ENCODE assay signal across 2 cellular contexts in the genomic region with DNA sequence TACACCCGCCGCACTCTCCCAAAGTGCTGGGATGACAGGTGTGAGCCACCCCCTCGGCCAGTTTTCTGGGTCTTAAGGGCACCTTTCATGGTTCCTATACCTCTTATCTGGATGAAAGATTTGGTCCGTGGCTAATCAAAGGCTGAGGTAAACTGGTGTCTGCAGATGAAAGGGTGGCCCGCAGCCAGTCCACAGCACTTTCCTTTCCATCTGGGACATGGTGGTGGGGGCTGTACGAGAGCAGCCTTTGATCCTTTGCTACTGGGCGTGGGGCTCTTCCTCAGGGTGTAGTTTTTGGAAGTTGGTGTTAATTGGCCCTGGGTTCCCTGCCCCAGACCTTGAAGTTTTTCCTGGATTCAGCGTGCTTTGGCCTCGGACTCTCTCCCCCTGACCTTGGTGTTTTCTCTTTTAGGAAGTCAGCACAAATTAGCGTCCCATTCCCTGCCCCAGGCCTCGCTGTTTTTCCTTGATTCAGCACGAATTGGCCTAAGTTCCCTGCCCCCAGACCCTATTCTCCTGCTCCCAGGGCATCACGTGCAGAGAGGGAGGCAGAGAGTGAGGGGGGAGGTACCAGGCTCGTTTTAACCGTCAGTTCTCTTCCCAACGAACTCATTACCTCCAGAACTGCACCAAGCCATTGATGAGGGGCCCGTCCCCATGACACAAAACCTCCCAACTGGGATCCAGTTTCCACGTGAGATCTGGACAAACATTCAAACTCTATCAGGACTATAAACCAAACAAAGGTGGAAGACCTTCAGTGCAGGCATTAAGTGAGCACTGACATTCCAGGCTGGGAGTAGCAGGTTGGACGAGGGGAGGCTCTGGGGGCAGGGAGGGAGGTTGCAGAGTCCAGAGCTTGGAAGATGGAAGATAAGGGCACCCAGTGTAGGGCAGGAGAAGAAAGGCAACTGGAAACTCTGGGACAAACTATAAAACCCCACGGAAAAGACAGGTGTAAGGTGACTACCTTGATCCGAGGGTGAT.
TF ChIP-seq lines count a peak whose summit lies in the region.

No MANE protein-coding gene starts in this region.

TF ChIP-seq in HCT116, 20 proteins besides CTCF, POLR2A, EP300 and RAD21:
- TF ChIP-seq YY1 (IDR thresholded peaks at IDR 0.05; ENCODE audit: extremely low read depth, insufficient replicate concordance, low read depth, low read length) (no peak), TCF7L2 (IDR thresholded peaks at IDR 0.05; ENCODE audit: borderline replicate concordance, extremely low read depth, insufficient read depth, insufficient read length) (peak; percentile 89)

TF ChIP-seq in H1, 55 proteins besides CTCF, POLR2A, EP300 and RAD21:
- TF ChIP-seq RXRA (IDR thresholded peaks at IDR 0.05; ENCODE audit: insufficient read depth, low read depth, low read length) (no peak), SIRT6 (IDR thresholded peaks at IDR 0.05; ENCODE audit: low read length) (no peak), SRF (IDR thresholded peaks at IDR 0.05; ENCODE audit: low read depth, low read length) (no peak)
